ENCODE assay signal across 1 cellular context in the genomic region with DNA sequence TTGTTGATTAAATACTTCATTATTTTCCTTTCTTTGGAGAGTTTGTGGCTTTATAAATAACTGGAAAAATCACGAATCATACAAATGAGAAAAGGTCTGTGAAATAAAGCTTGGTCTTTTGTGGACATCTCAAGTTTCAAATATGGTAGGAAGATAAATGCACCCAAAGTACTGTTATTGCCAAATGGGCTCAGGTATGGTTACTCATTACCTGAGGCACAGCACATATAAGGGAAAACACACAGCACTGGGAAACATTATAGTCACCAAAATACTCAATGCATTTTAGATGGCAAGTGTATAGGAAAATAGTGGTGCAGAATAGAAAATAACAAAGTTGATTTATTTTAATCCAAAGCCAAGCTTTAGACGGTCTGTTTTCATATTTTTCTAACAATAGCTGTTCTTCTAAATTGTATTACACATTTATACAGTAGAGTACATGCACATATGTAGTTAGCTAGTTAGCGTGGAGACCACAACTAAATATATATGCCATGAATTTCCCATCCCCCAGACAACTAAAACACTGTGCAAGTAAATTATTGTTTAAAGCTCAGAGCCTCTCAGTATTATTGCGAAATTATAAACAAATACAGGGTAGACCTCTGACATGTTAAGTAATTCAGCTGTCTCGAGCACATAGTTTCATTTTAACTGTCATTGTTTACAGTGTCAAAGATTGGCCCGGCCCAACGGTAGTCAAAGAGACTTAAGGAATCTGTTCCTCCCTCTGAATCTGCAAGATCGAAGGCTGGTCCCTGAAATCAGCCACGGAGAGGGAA.
TF ChIP-seq lines count a peak whose summit lies in the region.

No MANE protein-coding gene starts in this region.

TF ChIP-seq in HepG2, 621 proteins besides CTCF, POLR2A, EP300 and RAD21 (continued from another document and continues in another):
- TF ChIP-seq, protein P1, sequence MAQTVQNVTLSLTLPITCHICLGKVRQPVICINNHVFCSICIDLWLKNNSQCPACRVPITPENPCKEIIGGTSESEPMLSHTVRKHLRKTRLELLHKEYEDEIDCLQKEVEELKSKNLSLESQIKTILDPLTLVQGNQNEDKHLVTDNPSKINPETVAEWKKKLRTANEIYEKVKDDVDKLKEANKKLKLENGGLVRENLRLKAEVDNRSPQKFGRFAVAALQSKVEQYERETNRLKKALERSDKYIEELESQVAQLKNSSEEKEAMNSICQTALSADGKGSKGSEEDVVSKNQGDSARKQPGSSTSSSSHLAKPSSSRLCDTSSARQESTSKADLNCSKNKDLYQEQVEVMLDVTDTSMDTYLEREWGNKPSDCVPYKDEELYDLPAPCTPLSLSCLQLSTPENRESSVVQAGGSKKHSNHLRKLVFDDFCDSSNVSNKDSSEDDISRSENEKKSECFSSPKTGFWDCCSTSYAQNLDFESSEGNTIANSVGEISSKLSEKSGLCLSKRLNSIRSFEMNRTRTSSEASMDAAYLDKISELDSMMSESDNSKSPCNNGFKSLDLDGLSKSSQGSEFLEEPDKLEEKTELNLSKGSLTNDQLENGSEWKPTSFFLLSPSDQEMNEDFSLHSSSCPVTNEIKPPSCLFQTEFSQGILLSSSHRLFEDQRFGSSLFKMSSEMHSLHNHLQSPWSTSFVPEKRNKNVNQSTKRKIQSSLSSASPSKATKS (CRISPR knock-in tag; IDR thresholded peaks at IDR 0.05) = peak; percentile 42; the same call in 1 of the 2 replicates
- TF ChIP-seq ELF4 (CRISPR knock-in tag; IDR thresholded peaks at IDR 0.05; ENCODE audit: borderline replicate concordance) (no peak), SMC3 (IDR thresholded peaks at IDR 0.05; ENCODE audit: low read length) (peak; percentile 42; the same call in 1 of the 2 replicates), NFE2 (CRISPR knock-in tag; IDR thresholded peaks at IDR 0.05) (no peak), KDM5A (IDR thresholded peaks at IDR 0.05; ENCODE audit: borderline replicate concordance, low read length) (no peak; the same call in 1 of the 2 replicates), ZNF713 (CRISPR knock-in tag; IDR thresholded peaks at IDR 0.05) (no peak), ZNF709 (CRISPR knock-in tag; IDR thresholded peaks at IDR 0.05) (no peak), EZH2 (conservative IDR thresholded peaks at IDR 0.05; ENCODE audit: low read depth, low read length) (no peak), CREM (IDR thresholded peaks at IDR 0.05) (peak; percentile 71), CREM (CRISPR knock-in tag; IDR thresholded peaks at IDR 0.05) (no peak), ZNF251 (CRISPR knock-in tag; IDR thresholded peaks at IDR 0.05) (no peak), ZNF496 (CRISPR knock-in tag; IDR thresholded peaks at IDR 0.05; ENCODE audit: insufficient replicate concordance) (no peak), ZNF225 (CRISPR knock-in tag; IDR thresholded peaks at IDR 0.05) (no peak), NKX3-1 (CRISPR knock-in tag; IDR thresholded peaks at IDR 0.05) (peak; percentile 75), ZNF614 (CRISPR knock-in tag; IDR thresholded peaks at IDR 0.05; ENCODE audit: borderline replicate concordance) (peak; percentile 50; the same call in 1 of the 2 replicates), TCF7L2 (IDR thresholded peaks at IDR 0.05; ENCODE audit: low read depth, low read length) (0 out of 2 replicates have a peak, but pooled peaks have one; percentile 31), RCOR2 (CRISPR knock-in tag; IDR thresholded peaks at IDR 0.05) (no peak), ZNF781 (CRISPR knock-in tag; IDR thresholded peaks at IDR 0.05; ENCODE audit: borderline replicate concordance, not compliant biosample characterization) (no peak), SP5 (CRISPR knock-in tag; IDR thresholded peaks at IDR 0.05; ENCODE audit: borderline replicate concordance, low read depth) (no peak; the same call in 1 of the 2 replicates), TBP (CRISPR knock-in tag; IDR thresholded peaks at IDR 0.05) (no peak), MTF1 (CRISPR knock-in tag; IDR thresholded peaks at IDR 0.05) (peak; percentile 54; the same call in 1 of the 2 replicates), ZFP62 (CRISPR knock-in tag; IDR thresholded peaks at IDR 0.05) (no peak), ZNF790 (CRISPR knock-in tag; IDR thresholded peaks at IDR 0.05; ENCODE audit: borderline replicate concordance) (no peak), ZBTB38 (CRISPR knock-in tag; IDR thresholded peaks at IDR 0.05) (no peak), MIER3 (CRISPR knock-in tag; IDR thresholded peaks at IDR 0.05; ENCODE audit: borderline replicate concordance) (peak; percentile 25; the same call in 1 of the 2 replicates), ZMYM2 (CRISPR knock-in tag; IDR thresholded peaks at IDR 0.05) (no peak), MEIS2 (CRISPR knock-in tag; IDR thresholded peaks at IDR 0.05) (peak; percentile 24; the same call in 1 of the 2 replicates), KAT8 (CRISPR knock-in tag; IDR thresholded peaks at IDR 0.05) (no peak), SALL2 (CRISPR knock-in tag; IDR thresholded peaks at IDR 0.05) (no peak)
- TF ChIP-seq, protein P2, sequence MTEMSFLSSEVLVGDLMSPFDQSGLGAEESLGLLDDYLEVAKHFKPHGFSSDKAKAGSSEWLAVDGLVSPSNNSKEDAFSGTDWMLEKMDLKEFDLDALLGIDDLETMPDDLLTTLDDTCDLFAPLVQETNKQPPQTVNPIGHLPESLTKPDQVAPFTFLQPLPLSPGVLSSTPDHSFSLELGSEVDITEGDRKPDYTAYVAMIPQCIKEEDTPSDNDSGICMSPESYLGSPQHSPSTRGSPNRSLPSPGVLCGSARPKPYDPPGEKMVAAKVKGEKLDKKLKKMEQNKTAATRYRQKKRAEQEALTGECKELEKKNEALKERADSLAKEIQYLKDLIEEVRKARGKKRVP (CRISPR knock-in tag; IDR thresholded peaks at IDR 0.05) = peak in 1 of 2 experiments; percentile 80; a peak in 2 of 4 replicates
- TF ChIP-seq, protein P3, sequence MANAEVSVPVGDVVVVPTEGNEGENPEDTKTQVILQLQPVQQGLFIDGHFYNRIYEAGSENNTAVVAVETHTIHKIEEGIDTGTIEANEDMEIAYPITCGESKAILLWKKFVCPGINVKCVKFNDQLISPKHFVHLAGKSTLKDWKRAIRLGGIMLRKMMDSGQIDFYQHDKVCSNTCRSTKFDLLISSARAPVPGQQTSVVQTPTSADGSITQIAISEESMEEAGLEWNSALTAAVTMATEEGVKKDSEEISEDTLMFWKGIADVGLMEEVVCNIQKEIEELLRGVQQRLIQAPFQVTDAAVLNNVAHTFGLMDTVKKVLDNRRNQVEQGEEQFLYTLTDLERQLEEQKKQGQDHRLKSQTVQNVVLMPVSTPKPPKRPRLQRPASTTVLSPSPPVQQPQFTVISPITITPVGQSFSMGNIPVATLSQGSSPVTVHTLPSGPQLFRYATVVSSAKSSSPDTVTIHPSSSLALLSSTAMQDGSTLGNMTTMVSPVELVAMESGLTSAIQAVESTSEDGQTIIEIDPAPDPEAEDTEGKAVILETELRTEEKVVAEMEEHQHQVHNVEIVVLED (CRISPR knock-in tag; IDR thresholded peaks at IDR 0.05; ENCODE audit: borderline replicate concordance) = no peak
- TF ChIP-seq, protein P4, sequence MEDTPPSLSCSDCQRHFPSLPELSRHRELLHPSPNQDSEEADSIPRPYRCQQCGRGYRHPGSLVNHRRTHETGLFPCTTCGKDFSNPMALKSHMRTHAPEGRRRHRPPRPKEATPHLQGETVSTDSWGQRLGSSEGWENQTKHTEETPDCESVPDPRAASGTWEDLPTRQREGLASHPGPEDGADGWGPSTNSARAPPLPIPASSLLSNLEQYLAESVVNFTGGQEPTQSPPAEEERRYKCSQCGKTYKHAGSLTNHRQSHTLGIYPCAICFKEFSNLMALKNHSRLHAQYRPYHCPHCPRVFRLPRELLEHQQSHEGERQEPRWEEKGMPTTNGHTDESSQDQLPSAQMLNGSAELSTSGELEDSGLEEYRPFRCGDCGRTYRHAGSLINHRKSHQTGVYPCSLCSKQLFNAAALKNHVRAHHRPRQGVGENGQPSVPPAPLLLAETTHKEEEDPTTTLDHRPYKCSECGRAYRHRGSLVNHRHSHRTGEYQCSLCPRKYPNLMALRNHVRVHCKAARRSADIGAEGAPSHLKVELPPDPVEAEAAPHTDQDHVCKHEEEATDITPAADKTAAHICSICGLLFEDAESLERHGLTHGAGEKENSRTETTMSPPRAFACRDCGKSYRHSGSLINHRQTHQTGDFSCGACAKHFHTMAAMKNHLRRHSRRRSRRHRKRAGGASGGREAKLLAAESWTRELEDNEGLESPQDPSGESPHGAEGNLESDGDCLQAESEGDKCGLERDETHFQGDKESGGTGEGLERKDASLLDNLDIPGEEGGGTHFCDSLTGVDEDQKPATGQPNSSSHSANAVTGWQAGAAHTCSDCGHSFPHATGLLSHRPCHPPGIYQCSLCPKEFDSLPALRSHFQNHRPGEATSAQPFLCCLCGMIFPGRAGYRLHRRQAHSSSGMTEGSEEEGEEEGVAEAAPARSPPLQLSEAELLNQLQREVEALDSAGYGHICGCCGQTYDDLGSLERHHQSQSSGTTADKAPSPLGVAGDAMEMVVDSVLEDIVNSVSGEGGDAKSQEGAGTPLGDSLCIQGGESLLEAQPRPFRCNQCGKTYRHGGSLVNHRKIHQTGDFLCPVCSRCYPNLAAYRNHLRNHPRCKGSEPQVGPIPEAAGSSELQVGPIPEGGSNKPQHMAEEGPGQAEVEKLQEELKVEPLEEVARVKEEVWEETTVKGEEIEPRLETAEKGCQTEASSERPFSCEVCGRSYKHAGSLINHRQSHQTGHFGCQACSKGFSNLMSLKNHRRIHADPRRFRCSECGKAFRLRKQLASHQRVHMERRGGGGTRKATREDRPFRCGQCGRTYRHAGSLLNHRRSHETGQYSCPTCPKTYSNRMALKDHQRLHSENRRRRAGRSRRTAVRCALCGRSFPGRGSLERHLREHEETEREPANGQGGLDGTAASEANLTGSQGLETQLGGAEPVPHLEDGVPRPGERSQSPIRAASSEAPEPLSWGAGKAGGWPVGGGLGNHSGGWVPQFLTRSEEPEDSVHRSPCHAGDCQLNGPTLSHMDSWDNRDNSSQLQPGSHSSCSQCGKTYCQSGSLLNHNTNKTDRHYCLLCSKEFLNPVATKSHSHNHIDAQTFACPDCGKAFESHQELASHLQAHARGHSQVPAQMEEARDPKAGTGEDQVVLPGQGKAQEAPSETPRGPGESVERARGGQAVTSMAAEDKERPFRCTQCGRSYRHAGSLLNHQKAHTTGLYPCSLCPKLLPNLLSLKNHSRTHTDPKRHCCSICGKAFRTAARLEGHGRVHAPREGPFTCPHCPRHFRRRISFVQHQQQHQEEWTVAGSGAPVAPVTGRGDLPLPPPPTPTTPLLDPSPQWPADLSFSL (CRISPR knock-in tag; IDR thresholded peaks at IDR 0.05) = no peak
- TF ChIP-seq, protein P5, sequence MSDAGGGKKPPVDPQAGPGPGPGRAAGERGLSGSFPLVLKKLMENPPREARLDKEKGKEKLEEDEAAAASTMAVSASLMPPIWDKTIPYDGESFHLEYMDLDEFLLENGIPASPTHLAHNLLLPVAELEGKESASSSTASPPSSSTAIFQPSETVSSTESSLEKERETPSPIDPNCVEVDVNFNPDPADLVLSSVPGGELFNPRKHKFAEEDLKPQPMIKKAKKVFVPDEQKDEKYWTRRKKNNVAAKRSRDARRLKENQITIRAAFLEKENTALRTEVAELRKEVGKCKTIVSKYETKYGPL (CRISPR knock-in tag; IDR thresholded peaks at IDR 0.05) = peak; percentile 65; the same call in 1 of the 2 replicates
- TF ChIP-seq, protein P6, sequence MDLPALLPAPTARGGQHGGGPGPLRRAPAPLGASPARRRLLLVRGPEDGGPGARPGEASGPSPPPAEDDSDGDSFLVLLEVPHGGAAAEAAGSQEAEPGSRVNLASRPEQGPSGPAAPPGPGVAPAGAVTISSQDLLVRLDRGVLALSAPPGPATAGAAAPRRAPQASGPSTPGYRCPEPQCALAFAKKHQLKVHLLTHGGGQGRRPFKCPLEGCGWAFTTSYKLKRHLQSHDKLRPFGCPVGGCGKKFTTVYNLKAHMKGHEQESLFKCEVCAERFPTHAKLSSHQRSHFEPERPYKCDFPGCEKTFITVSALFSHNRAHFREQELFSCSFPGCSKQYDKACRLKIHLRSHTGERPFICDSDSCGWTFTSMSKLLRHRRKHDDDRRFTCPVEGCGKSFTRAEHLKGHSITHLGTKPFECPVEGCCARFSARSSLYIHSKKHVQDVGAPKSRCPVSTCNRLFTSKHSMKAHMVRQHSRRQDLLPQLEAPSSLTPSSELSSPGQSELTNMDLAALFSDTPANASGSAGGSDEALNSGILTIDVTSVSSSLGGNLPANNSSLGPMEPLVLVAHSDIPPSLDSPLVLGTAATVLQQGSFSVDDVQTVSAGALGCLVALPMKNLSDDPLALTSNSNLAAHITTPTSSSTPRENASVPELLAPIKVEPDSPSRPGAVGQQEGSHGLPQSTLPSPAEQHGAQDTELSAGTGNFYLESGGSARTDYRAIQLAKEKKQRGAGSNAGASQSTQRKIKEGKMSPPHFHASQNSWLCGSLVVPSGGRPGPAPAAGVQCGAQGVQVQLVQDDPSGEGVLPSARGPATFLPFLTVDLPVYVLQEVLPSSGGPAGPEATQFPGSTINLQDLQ (CRISPR knock-in tag; IDR thresholded peaks at IDR 0.05) = no peak
- TF ChIP-seq, protein P7, sequence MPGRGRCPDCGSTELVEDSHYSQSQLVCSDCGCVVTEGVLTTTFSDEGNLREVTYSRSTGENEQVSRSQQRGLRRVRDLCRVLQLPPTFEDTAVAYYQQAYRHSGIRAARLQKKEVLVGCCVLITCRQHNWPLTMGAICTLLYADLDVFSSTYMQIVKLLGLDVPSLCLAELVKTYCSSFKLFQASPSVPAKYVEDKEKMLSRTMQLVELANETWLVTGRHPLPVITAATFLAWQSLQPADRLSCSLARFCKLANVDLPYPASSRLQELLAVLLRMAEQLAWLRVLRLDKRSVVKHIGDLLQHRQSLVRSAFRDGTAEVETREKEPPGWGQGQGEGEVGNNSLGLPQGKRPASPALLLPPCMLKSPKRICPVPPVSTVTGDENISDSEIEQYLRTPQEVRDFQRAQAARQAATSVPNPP (CRISPR knock-in tag; IDR thresholded peaks at IDR 0.05) = 0 out of 2 replicates have a peak, but pooled peaks have one; percentile 82
- TF ChIP-seq, protein P8, sequence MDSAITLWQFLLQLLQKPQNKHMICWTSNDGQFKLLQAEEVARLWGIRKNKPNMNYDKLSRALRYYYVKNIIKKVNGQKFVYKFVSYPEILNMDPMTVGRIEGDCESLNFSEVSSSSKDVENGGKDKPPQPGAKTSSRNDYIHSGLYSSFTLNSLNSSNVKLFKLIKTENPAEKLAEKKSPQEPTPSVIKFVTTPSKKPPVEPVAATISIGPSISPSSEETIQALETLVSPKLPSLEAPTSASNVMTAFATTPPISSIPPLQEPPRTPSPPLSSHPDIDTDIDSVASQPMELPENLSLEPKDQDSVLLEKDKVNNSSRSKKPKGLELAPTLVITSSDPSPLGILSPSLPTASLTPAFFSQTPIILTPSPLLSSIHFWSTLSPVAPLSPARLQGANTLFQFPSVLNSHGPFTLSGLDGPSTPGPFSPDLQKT (CRISPR knock-in tag; IDR thresholded peaks at IDR 0.05; ENCODE audit: borderline replicate concordance) = no peak
